In genomic region chr10:123858039-123858740, GRCh38 we compare ENCODE assay signal across 2 cellular contexts.
TF ChIP-seq lines count a peak whose summit lies in the region.

No MANE protein-coding gene starts in this region.

TF ChIP-seq in HCT116, 20 proteins besides CTCF, POLR2A, EP300 and RAD21:
- TF ChIP-seq CEBPB (IDR thresholded peaks at IDR 0.05; ENCODE audit: low read depth) (no peak), TCF7L2 (IDR thresholded peaks at IDR 0.05; ENCODE audit: borderline replicate concordance, extremely low read depth, insufficient read depth, insufficient read length) (no peak)

TF ChIP-seq in GM12878, 131 proteins besides CTCF, POLR2A, EP300 and RAD21:
- TF ChIP-seq ZBTB33 (IDR thresholded peaks at IDR 0.05), result peak; percentile 92
- peak; percentile 86 for TF ChIP-seq ATF7 (IDR thresholded peaks at IDR 0.05; ENCODE audit: low read depth)
- no peak for TF ChIP-seq IRF5 (IDR thresholded peaks at IDR 0.05; ENCODE audit: borderline replicate concordance)
